Comparison of ENCODE assay signal across 13 cellular contexts in genomic region chr3:186510374-186511079, GRCh38. TPM values are rescaled to one million over a fixed set of nuclear protein-coding genes. Genes with fewer than 3 reads are reported as not detected.
DNase-seq lines count a peak whose midpoint lies in the region; ATAC-seq, FAIRE-seq and TF ChIP-seq lines count a peak whose summit lies in the region.
"Had no signal": no experiment of that assay in that cellular context is flagged by ENCODE, and none has a peak within 500 bp of the region (broad histone marks: within the 10 kb centered on the region; RNA-seq: fewer than 3 reads in every experiment).

No MANE protein-coding gene starts in this region.

- TF ChIP-seq CTCF in keratinocyte (optimal IDR thresholded peaks at IDR 0.05 in 1 of 3, IDR thresholded peaks at IDR 0.05 in 1 of 3, conservative IDR thresholded peaks at IDR 0.05 in 1 of 3; ENCODE audit: extremely low read depth in 1 of 3, insufficient read depth in 2 of 3, low read length in 3 of 3) (peak in 1 of 3 experiments; percentile 1), sigmoid colon (IDR thresholded peaks at IDR 0.05) (no peak)

- peaks cover 10% of the 10 kb centered on the region for H3K4me1 ChIP-seq in keratinocyte (ENCODE audit: control insufficient read depth, extremely low read depth, insufficient read depth, low read length)
- no peaks in the 10 kb centered on the region for H3K4me1 ChIP-seq in sigmoid colon

- no peaks in the 10 kb centered on the region for H3K79me2 ChIP-seq in keratinocyte (ENCODE audit: control insufficient read depth, insufficient read depth, low read length)

- no peak overlapping the region for H2AFZ ChIP-seq in keratinocyte (ENCODE audit: control insufficient read depth, low read length)

- H3K4me1 Mint-ChIP-seq in activated CD4-positive, alpha-beta T cell treated with anti-CD3 and anti-CD28 coated beads, Interleukin-2, amount 10 ng/mL, durations not matched to agents 24 days and 14 days, result peaks cover 27% of the 10 kb centered on the region

- intact Hi-C loops in activated CD4-positive, alpha-beta T cell treated with anti-CD3 and anti-CD28 coated beads, Interleukin-2, amount 10 ng/mL, durations not matched to agents 24 days and 14 days (cut with micrococcal nuclease), result loop anchor here (5.0 kb wide), 1 partner anchor 93 kb away; no protein-coding TSS in a partner anchor
- intact Hi-C loops in sigmoid colon (cut with DNase I), result no loop called here

- H3K36me3 Mint-ChIP-seq in activated CD4-positive, alpha-beta T cell treated with anti-CD3 and anti-CD28 coated beads, Interleukin-2, amount 10 ng/mL, durations not matched to agents 24 days and 14 days (ENCODE audit: low read depth), result no peaks in the 10 kb centered on the region

- H3K9ac ChIP-seq in keratinocyte (ENCODE audit: control insufficient read depth, extremely low read depth, insufficient read depth, low read length), result no peak overlapping the region

- H3K4me3 ChIP-seq in keratinocyte (ENCODE audit: control insufficient read depth in 2 of 3, extremely low read depth in 1 of 3, insufficient read depth in 2 of 3, low read depth in 1 of 3, low read length in 3 of 3) (no peak overlapping the region), sigmoid colon (no peak overlapping the region)

- TF ChIP-seq POLR2A in sigmoid colon (IDR thresholded peaks at IDR 0.05), result no peak

- no peaks in the 10 kb centered on the region for H3K36me3 ChIP-seq in keratinocyte (ENCODE audit: control insufficient read depth in 2 of 2, extremely low read depth in 1 of 2, insufficient read depth in 2 of 2, low read length in 2 of 2)
- H3K36me3 ChIP-seq in sigmoid colon, result no peaks in the 10 kb centered on the region

- FAIRE-seq in keratinocyte (lab: Jason Lieb, UNC), result no peak

- H3K9me1 ChIP-seq in keratinocyte (ENCODE audit: control insufficient read depth, extremely low read depth, insufficient read depth, low read length), result no peaks in the 10 kb centered on the region

- ATAC-seq in GM21360 (IDR thresholded peaks at IDR 0.05; ENCODE audit: unreplicated experiment), result peak; percentile 27

- no peak for DNase-seq in activated CD4-positive, alpha-beta T cell treated with anti-CD3 and anti-CD28 coated beads, Interleukin-2, amount 10 ng/mL, durations not matched to agents 24 days and 14 days
- DNase-seq in activated CD4-positive, alpha-beta T cell treated with anti-CD3 and anti-CD28 coated beads for 48 hours, result no peak
- peak; percentile 31 for DNase-seq in HT1080 (ENCODE audit: low read depth)
- peak; percentile 2 for DNase-seq in keratinocyte (ENCODE audit: low read depth, low spot score)
- DNase-seq in NCI-H2029 treated with DMSO at 0.1 percent for 48 hours (lab: John Stamatoyannopoulos, UW), result no peak
- DNase-seq in sigmoid colon, result no peak
- DNase-seq in NCI-H69 (lab: John Stamatoyannopoulos, UW), result no peak
- DNase-seq: DND-41; midbrain; NCI-H1048; NK-92 treated with Interleukin-12 subunit alpha and Interleukin-12 subunit beta, amount 100 ng/mL, for 24 hours; T-helper 2 cell had no signal

- H3K4me2 ChIP-seq in keratinocyte (ENCODE audit: control insufficient read depth, extremely low read depth, insufficient read depth, low read depth, low read length), result peak overlapping the region; percentile 31

- H3K4me3 Mint-ChIP-seq in activated CD4-positive, alpha-beta T cell treated with anti-CD3 and anti-CD28 coated beads, Interleukin-2, amount 10 ng/mL, durations not matched to agents 24 days and 14 days, result no peak overlapping the region

- H3K9me3 Mint-ChIP-seq in activated CD4-positive, alpha-beta T cell treated with anti-CD3 and anti-CD28 coated beads, Interleukin-2, amount 10 ng/mL, durations not matched to agents 24 days and 14 days, result no peaks in the 10 kb centered on the region

- H3K27me3 Mint-ChIP-seq in activated CD4-positive, alpha-beta T cell treated with anti-CD3 and anti-CD28 coated beads, Interleukin-2, amount 10 ng/mL, durations not matched to agents 24 days and 14 days, result no peaks in the 10 kb centered on the region

- WGBS in sigmoid colon, 2 donors, result 70 to 72% methylated on average over 9 of the region's 9 CpGs

- dilution Hi-C loops in keratinocyte (cut with MboI; ENCODE audit: extremely low pct_ligation_motif_present, low sequenced_read_pairs), result no loop called here

- H3K27me3 ChIP-seq in keratinocyte (ENCODE audit: control insufficient read depth, extremely low read depth, insufficient read depth, low read length) (no peaks in the 10 kb centered on the region), sigmoid colon (no peaks in the 10 kb centered on the region)

- H3K27ac ChIP-seq in keratinocyte (ENCODE audit: control insufficient read depth, insufficient read depth, low read length), result no peak overlapping the region
- no peak overlapping the region for H3K27ac ChIP-seq in sigmoid colon

- H3K9me3 ChIP-seq in keratinocyte (ENCODE audit: control insufficient read depth, low read depth, low read length) (no peaks in the 10 kb centered on the region), sigmoid colon (no peaks in the 10 kb centered on the region)

- H4K20me1 ChIP-seq in keratinocyte (ENCODE audit: control insufficient read depth, extremely low read depth, insufficient read depth, low read length), result no peaks in the 10 kb centered on the region

- peak overlapping the region; percentile 10 for H3K27ac Mint-ChIP-seq in activated CD4-positive, alpha-beta T cell treated with anti-CD3 and anti-CD28 coated beads, Interleukin-2, amount 10 ng/mL, durations not matched to agents 24 days and 14 days

- TF ChIP-seq EP300 in sigmoid colon (IDR thresholded peaks at IDR 0.05), result no peak

RNA-seq across cellular contexts. Expression of gene CRYGS, which starts 33.7 kb away (rescaled TPM):
- total RNA-seq in activated CD4-positive, alpha-beta T cell treated with anti-CD3 and anti-CD28 coated beads, Interleukin-2, amount 10 ng/mL, durations not matched to agents 24 days and 14 days, result 4.4 and 4.8 TPM in 2 replicates
- 0.13 and 0.94 TPM in 2 replicates for total RNA-seq in HT1080 (2014; rRNA removed; shearing (Covaris generic))
- 0.12 TPM in 2 replicates for polyA plus RNA-seq in HT1080 (2015; cell fraction: cytosol; rRNA removed)
- 4.4 and 4.8 TPM in 2 replicates for polyA plus RNA-seq in HT1080 (2015; cell fraction: nucleus; rRNA removed)
- polyA plus RNA-seq in keratinocyte (1.1 to 5.2 TPM (median 3.4 TPM) in 3 replicates), sigmoid colon (1 to 10 TPM in 1 of 3 donors, not detected in 2; 2.7 TPM)
- polyA plus RNA-seq in keratinocyte (2011; ENCODE audit: low read depth), result 0.86 TPM
- polyA plus RNA-seq in keratinocyte (2011; cell fraction: cytosol; rRNA removed), result 0.12 and 0.18 TPM in 2 replicates
- polyA plus RNA-seq in keratinocyte (2011; cell fraction: nucleus; rRNA removed), result 11.1 and 12.5 TPM in 2 replicates
- polyA plus RNA-seq in keratinocyte (2012; ENCODE audit: low replicate concordance), result 1.2 and 3.3 TPM in 2 replicates
- polyA minus RNA-seq in keratinocyte, result 1.5 to 3.6 TPM in 2 of 3 replicates, not detected in the other
- polyA minus RNA-seq in keratinocyte (2011; cell fraction: cytosol; rRNA and poly(A)+ RNA removed), result not detected
- 4.0 and 4.2 TPM in 2 replicates for polyA minus RNA-seq in keratinocyte (2011; cell fraction: nucleus; rRNA and poly(A)+ RNA removed)
- total RNA-seq in sigmoid colon, result 1 to 10 TPM; 1.5 to 5.0 (median 3.3) TPM

RNA-seq across cellular contexts. Expression of gene TBCCD1, which starts 56.6 kb away (rescaled TPM):
- total RNA-seq in activated CD4-positive, alpha-beta T cell treated with anti-CD3 and anti-CD28 coated beads, Interleukin-2, amount 10 ng/mL, durations not matched to agents 24 days and 14 days, result 20.9 and 21.4 TPM in 2 replicates
- total RNA-seq in HT1080 (2014; rRNA removed; shearing (Covaris generic)), result 21.8 and 28.3 TPM in 2 replicates
- polyA plus RNA-seq in HT1080 (2015; cell fraction: cytosol; rRNA removed), result 15.3 and 16.1 TPM in 2 replicates
- 19.0 and 19.1 TPM in 2 replicates for polyA plus RNA-seq in HT1080 (2015; cell fraction: nucleus; rRNA removed)
- polyA plus RNA-seq in keratinocyte (14.2 to 15.8 TPM (median 15.0 TPM) in 3 replicates), sigmoid colon (1 to 10 TPM; 4.9 to 6.6 (median 6.3) TPM)
- 8.8 TPM for polyA plus RNA-seq in keratinocyte (2011; ENCODE audit: low read depth)
- 9.0 and 15.3 TPM in 2 replicates for polyA plus RNA-seq in keratinocyte (2011; cell fraction: cytosol; rRNA removed)
- polyA plus RNA-seq in keratinocyte (2011; cell fraction: nucleus; rRNA removed), result 15.9 and 17.3 TPM in 2 replicates
- 8.3 TPM in 2 replicates for polyA plus RNA-seq in keratinocyte (2012; ENCODE audit: low replicate concordance)
- 7.0 to 24.6 TPM (median 18.3 TPM) in 3 replicates for polyA minus RNA-seq in keratinocyte
- 10.9 TPM for polyA minus RNA-seq in keratinocyte (2011; cell fraction: cytosol; rRNA and poly(A)+ RNA removed)
- polyA minus RNA-seq in keratinocyte (2011; cell fraction: nucleus; rRNA and poly(A)+ RNA removed), result 9.7 and 16.9 TPM in 2 replicates
- total RNA-seq in sigmoid colon, result 10 to 100 TPM in 3 of 4 donors, 1 to 10 TPM in 1; 9.7 to 14.3 (median 11.4) TPM

RNA-seq across cellular contexts. Expression of gene DNAJB11, which starts 60.0 kb away (rescaled TPM):
- 74.0 and 77.7 TPM in 2 replicates for total RNA-seq in activated CD4-positive, alpha-beta T cell treated with anti-CD3 and anti-CD28 coated beads, Interleukin-2, amount 10 ng/mL, durations not matched to agents 24 days and 14 days
- 103 and 104 TPM in 2 replicates for total RNA-seq in HT1080 (2014; rRNA removed; shearing (Covaris generic))
- 96.1 and 103 TPM in 2 replicates for polyA plus RNA-seq in HT1080 (2015; cell fraction: cytosol; rRNA removed)
- polyA plus RNA-seq in HT1080 (2015; cell fraction: nucleus; rRNA removed), result 106 and 131 TPM in 2 replicates
- 29.2 to 61.8 TPM (median 51.9 TPM) in 3 replicates for polyA plus RNA-seq in keratinocyte
- polyA plus RNA-seq in keratinocyte (2011; ENCODE audit: low read depth), result 120 TPM
- polyA plus RNA-seq in keratinocyte (2011; cell fraction: cytosol; rRNA removed), result 22.2 and 25.9 TPM in 2 replicates
- 54.9 and 91.4 TPM in 2 replicates for polyA plus RNA-seq in keratinocyte (2011; cell fraction: nucleus; rRNA removed)
- 44.9 and 73.0 TPM in 2 replicates for polyA plus RNA-seq in keratinocyte (2012; ENCODE audit: low replicate concordance)
- 6.5 to 19.7 TPM (median 9.0 TPM) in 3 replicates for polyA minus RNA-seq in keratinocyte
- polyA minus RNA-seq in keratinocyte (2011; cell fraction: cytosol; rRNA and poly(A)+ RNA removed), result 13.0 TPM
- polyA minus RNA-seq in keratinocyte (2011; cell fraction: nucleus; rRNA and poly(A)+ RNA removed), result 19.3 and 31.4 TPM in 2 replicates
- 10 to 100 TPM; 17.2 to 33.1 (median 26.2) TPM for total RNA-seq in sigmoid colon
- 10 to 100 TPM; 10.8 to 73.3 (median 19.0) TPM for polyA plus RNA-seq in sigmoid colon

Comparison
In these comparisons a context has a peak if more than half of its experiments do, and no peak if none do; other contexts are left out.
1. DNase-seq: peak in HT1080 (single experiment) and keratinocyte (single experiment); none in activated CD4-positive, alpha-beta T cell treated with anti-CD3 and anti-CD28 coated beads, Interleukin-2, amount 10 ng/mL, durations not matched to agents 24 days and 14 days (single experiment), activated CD4-positive, alpha-beta T cell treated with anti-CD3 and anti-CD28 coated beads for 48 hours (single experiment), NCI-H2029 treated with DMSO at 0.1 percent for 48 hours (single experiment), sigmoid colon (single experiment) and NCI-H69 (single experiment).